ENCODE assay signal across 28 cellular contexts in the genomic region with DNA sequence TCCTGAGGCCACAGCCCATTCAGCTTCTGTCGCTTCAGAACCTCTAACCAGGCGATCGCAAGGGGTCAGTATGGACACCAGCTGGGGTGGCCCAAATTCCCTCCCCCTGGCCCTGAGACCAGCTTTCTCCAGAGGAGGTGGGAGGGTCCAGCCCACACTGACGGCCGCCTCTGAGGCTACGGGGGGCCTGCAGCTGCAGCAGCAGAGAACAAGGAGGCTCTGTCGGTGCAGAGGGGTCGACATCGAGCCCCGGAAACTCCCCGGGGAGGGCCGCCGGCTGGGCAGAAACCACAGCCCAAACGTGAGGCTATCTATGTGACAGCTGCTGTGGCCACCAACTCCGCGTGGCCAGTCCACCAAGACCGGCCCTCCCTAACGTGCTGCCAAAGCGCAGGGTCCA.
"Had no signal": no experiment of that assay in that cellular context is flagged by ENCODE, and none has a peak within 500 bp of the region (broad histone marks: within the 10 kb centered on the region; RNA-seq: fewer than 3 reads in every experiment).

No MANE protein-coding gene starts in this region.

- DNase-seq: activated CD4-positive, alpha-beta memory T cell treated with anti-CD3 and anti-CD28 coated beads for 36 hours; activated CD4-positive, alpha-beta T cell treated with anti-CD3 and anti-CD28 coated beads, Interleukin-2, amount 10 ng/mL, durations not matched to agents 7 days and 5 days; activated CD4-positive, CD25-positive, alpha-beta regulatory T cell; activated CD8-positive, alpha-beta memory T cell treated with anti-CD3 and anti-CD28 coated beads for 24 hours; activated effector memory CD4-positive, alpha-beta T cell treated with anti-CD3 and anti-CD28 coated beads, Interleukin-2, amount 50 U/mL, for 16 hours; activated naive CD4-positive, alpha-beta T cell treated with Interleukin-2 at 50 U/mL for 16 hours; activated naive CD8-positive, alpha-beta T cell treated with anti-CD3 and anti-CD28 coated beads, Interleukin-2, amount 50 U/mL, for 24 hours; activated T-cell treated with anti-CD3 and anti-CD28 coated beads, Interleukin-2, amount 50 U/mL, for 4 hours; amniotic stem cell; MG63; MV-4-11; NCI-H1105; NCI-H1436; NCI-H1694 treated with DMSO at 0.1 percent for 48 hours; NCI-H2081 treated with DMSO at 0.1 percent for 48 hours; NCI-H2171; NCI-H2227 treated with DMSO at 0.1 percent for 48 hours; NCI-H446 treated with DMSO at 0.1 percent for 48 hours; NCI-H524 treated with DMSO at 0.1 percent for 48 hours; NCI-H82; OCI-M1; RPMI8226; SK-N-SH; T-helper 1 cell had no signal

- H3K36me3 ChIP-seq: MG63 had no signal

- H3K27ac ChIP-seq: VCaP had no signal

- H3K4me3 ChIP-seq: MG63 had no signal

- H3K9me3 ChIP-seq: MG63, SK-N-SH had no signal

- ATAC-seq: activated naive CD4-positive, alpha-beta T cell treated with anti-CD3 and anti-CD28 coated beads, Interleukin-2, amount 50 U/mL, for 72 hours; activated naive CD8-positive, alpha-beta T cell treated with anti-CD3 and anti-CD28 coated beads, Interleukin-2, amount 50 U/mL, for 24 hours; activated T-cell treated with anti-CD3 and anti-CD28 coated beads, Interleukin-2, amount 50 U/mL, for 4 hours; Panc1; Right ventricle myocardium inferior had no signal

- H3K27me3 ChIP-seq: MG63 had no signal

- H3K9ac ChIP-seq: SK-N-SH had no signal

- H3K4me2 ChIP-seq: SK-N-SH had no signal
